In genomic region chr21:21921410-21922232, GRCh38 we compare ENCODE assay signal across 9 cellular contexts.
DNase-seq lines count a peak whose midpoint lies in the region; ATAC-seq, FAIRE-seq and TF ChIP-seq lines count a peak whose summit lies in the region.
"Had no signal": no experiment of that assay in that cellular context is flagged by ENCODE, and none has a peak within 500 bp of the region (broad histone marks: within the 10 kb centered on the region; RNA-seq: fewer than 3 reads in every experiment).

No MANE protein-coding gene starts in this region.

- H3K36me3 ChIP-seq in adipocyte (ENCODE audit: control insufficient read depth, insufficient read depth, low read length, severe bottlenecking) = no peaks in the 10 kb centered on the region
- H3K36me3 ChIP-seq in mesenchymal stem cell (ENCODE audit: control insufficient read depth in 1 of 2, insufficient read depth in 2 of 2, low read depth in 1 of 2, low read length in 2 of 2) = no peaks in the 10 kb centered on the region

- H3K4me3 ChIP-seq in Jurkat, Clone E6-1 (ENCODE audit: low read length) = no peak overlapping the region
- H3K4me3 ChIP-seq in adipocyte (ENCODE audit: low read length) (no peak overlapping the region), mesenchymal stem cell (ENCODE audit: insufficient read depth in 1 of 2, low read depth in 1 of 2, low read length in 2 of 2) (no peak overlapping the region)

- H3K79me1 ChIP-seq in mesenchymal stem cell (replicated peaks; ENCODE audit: low read length, poor library complexity, severe bottlenecking) = no peaks in the 10 kb centered on the region

- no peak overlapping the region for H4K8ac ChIP-seq in mesenchymal stem cell (ENCODE audit: low read length)

- H2AK5ac ChIP-seq in mesenchymal stem cell (ENCODE audit: low read length, severe bottlenecking) = no peak overlapping the region

- no peaks in the 10 kb centered on the region for H3K4me1 ChIP-seq in adipocyte (ENCODE audit: control insufficient read depth, insufficient read depth, low read length)
- H3K4me1 ChIP-seq in mesenchymal stem cell (ENCODE audit: control insufficient read depth, insufficient read depth, low read depth, low read length) = no peaks in the 10 kb centered on the region

- no peak overlapping the region for H2BK15ac ChIP-seq in mesenchymal stem cell (ENCODE audit: low read depth, poor library complexity, severe bottlenecking)

- H3K27me3 ChIP-seq in adipocyte (replicated peaks; ENCODE audit: control insufficient read depth, insufficient read depth, low read length) = no peaks in the 10 kb centered on the region
- no peaks in the 10 kb centered on the region for H3K27me3 ChIP-seq in mesenchymal stem cell (ENCODE audit: control insufficient read depth in 1 of 2, insufficient read depth in 1 of 2, low read length in 2 of 2)

- no peak for TF ChIP-seq POLR2A in GM12891 (IDR thresholded peaks at IDR 0.05; ENCODE audit: low read depth, low read length)

- no peak overlapping the region for H2BK120ac ChIP-seq in mesenchymal stem cell (ENCODE audit: low read depth, low read length)

- no peak overlapping the region for H3K14ac ChIP-seq in mesenchymal stem cell (ENCODE audit: low read length in 2 of 2)

- no peak overlapping the region for H2BK5ac ChIP-seq in mesenchymal stem cell (ENCODE audit: low read depth, low read length, poor library complexity, severe bottlenecking)

- no peak overlapping the region for H2AFZ ChIP-seq in mesenchymal stem cell (ENCODE audit: low read depth, low read length)

- no peak overlapping the region for H3K18ac ChIP-seq in mesenchymal stem cell (ENCODE audit: low read depth in 1 of 2, low read length in 2 of 2)

- in situ Hi-C loops in G401 (cut with HindIII; ENCODE audit: low sequenced_read_pairs) = no loop called here

- H3K27ac ChIP-seq in mesenchymal stem cell (ENCODE audit: low read length, poor library complexity, severe bottlenecking) = no peak overlapping the region

- ATAC-seq in HG03135 (IDR thresholded peaks at IDR 0.05; ENCODE audit: unreplicated experiment) (no peak), HG02973 (IDR thresholded peaks at IDR 0.05; ENCODE audit: unreplicated experiment) (no peak)

- no peak overlapping the region for H3K23ac ChIP-seq in mesenchymal stem cell (ENCODE audit: low read length in 2 of 2)

- DNase-seq in DMS53 (lab: John Stamatoyannopoulos, UW) (peak; percentile 61), adipocyte (ENCODE audit: low read depth) (peak; percentile 59), mesenchymal stem cell (peak; percentile 1), GM12891 (ENCODE audit: insufficient read length, low spot score) (no peak), G401 (ENCODE audit: low spot score) (no peak)
- peak; percentile 26 for DNase-seq in Jurkat, Clone E6-1 (ENCODE audit: low read depth, low spot score)
- DNase-seq: retina had no signal

- no peak overlapping the region for H3K4me2 ChIP-seq in mesenchymal stem cell (ENCODE audit: low read length, poor library complexity, severe bottlenecking)

- H4K91ac ChIP-seq in mesenchymal stem cell (ENCODE audit: low read length) = no peak overlapping the region

- H2BK12ac ChIP-seq in mesenchymal stem cell (ENCODE audit: low read length in 2 of 2) = no peak overlapping the region

- H3K9me3 ChIP-seq in adipocyte (ENCODE audit: control insufficient read depth, low read length) (no peaks in the 10 kb centered on the region), mesenchymal stem cell (ENCODE audit: control insufficient read depth, low read length) (no peaks in the 10 kb centered on the region)

- H3K4ac ChIP-seq in mesenchymal stem cell (ENCODE audit: low read depth in 1 of 2, low read length in 2 of 2) = no peak overlapping the region

- WGBS in mesenchymal stem cell = 52% methylated on average over 4 of the region's 6 CpGs

- no peak for FAIRE-seq in GM12891 (lab: Jason Lieb, UNC)

- H3K9ac ChIP-seq in adipocyte (ENCODE audit: low read length) (no peak overlapping the region), mesenchymal stem cell (ENCODE audit: low read length) (no peak overlapping the region)

TF ChIP-seq in GM12891, 5 proteins besides CTCF, POLR2A, EP300 and RAD21:
- no peak for TF ChIP-seq TAF1 (IDR thresholded peaks at IDR 0.05; ENCODE audit: low read depth, low read length)
- TF ChIP-seq SPI1 (IDR thresholded peaks at IDR 0.05; ENCODE audit: low read depth, low read length) = no peak
- no peak for TF ChIP-seq POU2F2 (IDR thresholded peaks at IDR 0.05; ENCODE audit: low read depth, low read length)
- no peak for TF ChIP-seq PAX5 (IDR thresholded peaks at IDR 0.05; ENCODE audit: insufficient read depth, low read length, severe bottlenecking)
- TF ChIP-seq POLR2AphosphoS5 (IDR thresholded peaks at IDR 0.05; ENCODE audit: low read depth, low read length) = no peak
TF ChIP-seq in GM12891: peak in this region for 0.

Comparison
In these comparisons a context has a peak if more than half of its experiments do, and no peak if none do; other contexts are left out.
1. DNase-seq: peak in DMS53 (single experiment), Jurkat, Clone E6-1 (single experiment), adipocyte (single experiment) and mesenchymal stem cell (single experiment); none in GM12891 (single experiment) and G401 (single experiment).